In the genomic region with DNA sequence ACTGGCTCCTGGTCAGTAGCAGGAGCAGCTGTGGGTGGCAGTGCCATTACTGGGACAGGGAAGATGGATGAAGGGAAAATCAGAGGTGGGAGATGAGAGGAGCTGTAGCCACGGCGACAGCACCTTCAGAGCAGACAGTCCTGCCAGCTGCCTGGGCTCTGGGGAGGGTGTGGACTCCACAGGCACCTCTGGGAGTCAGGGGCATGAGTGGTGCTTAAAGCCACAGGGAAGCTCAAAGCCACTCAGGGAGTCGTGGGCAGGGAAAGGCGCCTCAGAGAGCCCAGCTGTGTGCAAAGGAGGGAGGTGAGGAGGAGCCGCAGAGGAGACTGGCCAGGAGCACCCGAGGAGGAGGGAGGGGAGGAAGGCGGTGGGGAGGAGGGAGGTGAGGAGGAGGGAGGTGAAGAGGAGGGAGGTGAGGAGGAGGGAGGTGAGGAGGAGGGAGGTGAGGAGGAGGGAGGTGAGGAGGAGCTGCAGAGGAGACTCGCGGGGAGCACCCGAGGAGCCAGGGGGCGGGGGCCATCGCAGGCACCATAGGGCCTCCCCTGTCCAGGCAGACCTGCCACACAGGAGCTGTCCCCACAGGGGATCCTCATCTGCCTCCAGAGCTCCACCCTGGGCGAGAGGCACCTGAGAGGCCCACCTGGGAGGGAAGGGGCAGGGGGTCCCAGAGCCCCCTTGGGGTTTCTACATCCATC, we compare ENCODE assay signal across 17 cellular contexts.
DNase-seq lines count a peak whose midpoint lies in the region; ATAC-seq, FAIRE-seq and TF ChIP-seq lines count a peak whose summit lies in the region.
"Had no signal": no experiment of that assay in that cellular context is flagged by ENCODE, and none has a peak within 500 bp of the region (broad histone marks: within the 10 kb centered on the region; RNA-seq: fewer than 3 reads in every experiment).

No MANE protein-coding gene starts in this region.

- intact Hi-C loops in left ventricle myocardium superior (cut with micrococcal nuclease) = no loop called here
- intact Hi-C loops in kidney (cut with DNase I) = no loop called here
- intact Hi-C loops in upper lobe of right lung (cut with DNase I) = no loop called here

- H3K27me3 ChIP-seq in right atrium auricular region (no peaks in the 10 kb centered on the region), upper lobe of right lung (peaks cover 6% of the 10 kb centered on the region)

- FAIRE-seq in kidney (lab: Jason Lieb, UNC) = no peak

- H3K9ac ChIP-seq in kidney (ENCODE audit: low read length in 2 of 2) = no peak overlapping the region

- H3K9me3 ChIP-seq in right atrium auricular region = no peaks in the 10 kb centered on the region
- no peaks in the 10 kb centered on the region for H3K9me3 ChIP-seq in kidney (ENCODE audit: control insufficient read depth in 1 of 2, low read length in 2 of 2)
- no peaks in the 10 kb centered on the region for H3K9me3 ChIP-seq in upper lobe of right lung

- H3K4me1 ChIP-seq in right atrium auricular region (no peaks in the 10 kb centered on the region), kidney (ENCODE audit: control insufficient read depth in 1 of 2, insufficient read depth in 1 of 2, low read depth in 1 of 2, low read length in 2 of 2) (no peaks in the 10 kb centered on the region), upper lobe of right lung (no peaks in the 10 kb centered on the region)
- H3K4me1 ChIP-seq: SJCRH30 had no signal

- H3K27ac ChIP-seq in right atrium auricular region (no peak overlapping the region), kidney (ENCODE audit: low read depth in 2 of 2, low read length in 2 of 2) (no peak overlapping the region), upper lobe of right lung (no peak overlapping the region)
- H3K27ac ChIP-seq: RWPE1, SJCRH30 had no signal

- ATAC-seq in left ventricle myocardium superior = no peak
- ATAC-seq in upper lobe of right lung = peak; percentile 6
- ATAC-seq: CD8-positive, alpha-beta T cell had no signal

- TF ChIP-seq CTCF in right atrium auricular region (IDR thresholded peaks at IDR 0.05) (no peak), kidney (IDR thresholded peaks at IDR 0.05; ENCODE audit: borderline replicate concordance, extremely low read depth, insufficient read depth) (no peak), upper lobe of right lung (IDR thresholded peaks at IDR 0.05) (no peak)

- H3K36me3 ChIP-seq in right atrium auricular region (no peaks in the 10 kb centered on the region), kidney (ENCODE audit: control insufficient read depth in 1 of 2, insufficient read depth in 2 of 2, low read length in 2 of 2) (no peaks in the 10 kb centered on the region), upper lobe of right lung (no peaks in the 10 kb centered on the region)
- H3K36me3 ChIP-seq: SJCRH30 had no signal

- no peak overlapping the region for H3K4me3 ChIP-seq in right atrium auricular region
- no peak overlapping the region for H3K4me3 ChIP-seq in kidney (ENCODE audit: low read length in 2 of 2)
- H3K4me3 ChIP-seq in upper lobe of right lung = no peak overlapping the region
- H3K4me3 ChIP-seq: SJCRH30 had no signal

- peak; percentile 13 for DNase-seq in left ventricle myocardium superior
- DNase-seq in right atrium auricular region (ENCODE audit: low spot score) = no peak
- peak; percentile 52 for DNase-seq in NCI-H345 treated with DMSO at 0.1 percent for 48 hours (lab: John Stamatoyannopoulos, UW; ENCODE audit: unreplicated experiment)
- peak; percentile 36 for DNase-seq in kidney
- peak; percentile 44 for DNase-seq in upper lobe of right lung
- DNase-seq in CD1c-positive myeloid dendritic cell (ENCODE audit: extremely low spot score) = no peak
- DNase-seq in NCI-H187 treated with DMSO at 0.1 percent for 48 hours (lab: John Stamatoyannopoulos, UW) = no peak
- no peak for DNase-seq in NCI-H128 (lab: John Stamatoyannopoulos, UW; ENCODE audit: unreplicated experiment)
- DNase-seq: CD8-positive, alpha-beta T cell; Kasumi-1; NCI-H1436; NCI-H2171; NCI-H510A; NK-92 treated with Interleukin-12 subunit alpha and Interleukin-12 subunit beta, amount 100 ng/mL, for 24 hours; OCI-M1; SJCRH30 had no signal

Comparison
In these comparisons a context has a peak if more than half of its experiments do, and no peak if none do; other contexts are left out.
1. DNase-seq: peak in left ventricle myocardium superior (single experiment), NCI-H345 treated with DMSO at 0.1 percent for 48 hours (single experiment), kidney (single experiment) and upper lobe of right lung (single experiment); none in right atrium auricular region (single experiment), CD1c-positive myeloid dendritic cell (single experiment), NCI-H187 treated with DMSO at 0.1 percent for 48 hours (single experiment) and NCI-H128 (single experiment).